Comparison of ENCODE assay signal across 21 cellular contexts in genomic region chr1:110049801-110050601, GRCh38. TPM values are rescaled to one million over a fixed set of nuclear protein-coding genes. Genes with fewer than 3 reads are reported as not detected.
DNase-seq lines count a peak whose midpoint lies in the region; ATAC-seq and TF ChIP-seq lines count a peak whose summit lies in the region.
"Had no signal": no experiment of that assay in that cellular context is flagged by ENCODE, and none has a peak within 500 bp of the region (broad histone marks: within the 10 kb centered on the region; RNA-seq: fewer than 3 reads in every experiment).

No MANE protein-coding gene starts in this region.

- peak in 1 of 2 donors; percentile 8 for ATAC-seq in lower lobe of right lung
- no peak for ATAC-seq in PC-3
- ATAC-seq in GM18870 (IDR thresholded peaks at IDR 0.05; ENCODE audit: unreplicated experiment) = no peak
- ATAC-seq: activated T-helper 17 cell treated with anti-CD3 and anti-CD28 coated beads, Interleukin-2, amount 50 U/mL, for 72 hours had no signal

- no peaks in the 10 kb centered on the region for H3F3A ChIP-seq in PC-3 (ENCODE audit: low read length, unreplicated experiment)

- no peak for TF ChIP-seq CTCF in right atrium auricular region (IDR thresholded peaks at IDR 0.05)
- TF ChIP-seq CTCF in WERI-Rb-1 (IDR thresholded peaks at IDR 0.05; ENCODE audit: low read depth, low read length) = no peak
- TF ChIP-seq CTCF in lower lobe of right lung (IDR thresholded peaks at IDR 0.05) = no peak
- no peak for TF ChIP-seq CTCF in PC-3 (conservative IDR thresholded peaks at IDR 0.05; ENCODE audit: low read depth, low read length)

- intact Hi-C loops in cardiac septum (cut with DNase I) = loop anchor here (5.0 kb wide), 1 partner anchor 137 kb away; no protein-coding TSS in a partner anchor
- intact Hi-C loops in lower lobe of right lung (cut with DNase I) = no loop called here
- intact Hi-C loops in PC-3 (cut with micrococcal nuclease) = no loop called here
- intact Hi-C loops in posterior vena cava (cut with DNase I) = no loop called here

- no peaks in the 10 kb centered on the region for H3K79me2 ChIP-seq in PC-3 (ENCODE audit: low read length)

- no peak overlapping the region for H3K27ac ChIP-seq in right atrium auricular region
- H3K27ac ChIP-seq in WERI-Rb-1 = peak overlapping the region; percentile 64
- H3K27ac ChIP-seq in lower lobe of right lung = peak overlapping the region; percentile 46
- H3K27ac ChIP-seq in PC-3 (ENCODE audit: low read length) = no peak overlapping the region

- H3K27me3 ChIP-seq in right atrium auricular region = no peaks in the 10 kb centered on the region
- H3K27me3 ChIP-seq in WERI-Rb-1 (ENCODE audit: insufficient read depth, low read depth, severe bottlenecking) = no peaks in the 10 kb centered on the region
- H3K27me3 ChIP-seq in lower lobe of right lung (ENCODE audit: low read depth) = no peaks in the 10 kb centered on the region
- H3K27me3 ChIP-seq in PC-3 (ENCODE audit: low read length) = no peaks in the 10 kb centered on the region
- H3K27me3 ChIP-seq: stomach had no signal

- peaks cover 0 to 23% of the 10 kb centered on the region in 2 donors for H3K4me1 ChIP-seq in right atrium auricular region
- peaks cover 12% of the 10 kb centered on the region for H3K4me1 ChIP-seq in lower lobe of right lung
- no peaks in the 10 kb centered on the region for H3K4me1 ChIP-seq in PC-3 (ENCODE audit: insufficient read depth, low read length)

- H3K4me3 ChIP-seq in right atrium auricular region (no peak overlapping the region), WERI-Rb-1 (ENCODE audit: low read depth, low read length) (no peak overlapping the region), lower lobe of right lung (no peak overlapping the region), PC-3 (ENCODE audit: low read length) (no peak overlapping the region)
- H3K4me3 ChIP-seq: stomach had no signal

- H3K9ac ChIP-seq in PC-3 (ENCODE audit: low read length) = no peak overlapping the region

- H2AFZ ChIP-seq in PC-3 (ENCODE audit: low read length) = no peak overlapping the region

- H3K4me2 ChIP-seq in PC-3 (ENCODE audit: low read length) = no peak overlapping the region

- no peaks in the 10 kb centered on the region for H3K9me2 ChIP-seq in PC-3 (replicated peaks; ENCODE audit: low read length)

- H3K36me3 ChIP-seq in right atrium auricular region (peaks cover 96% of the 10 kb centered on the region), WERI-Rb-1 (peaks cover 93% of the 10 kb centered on the region), lower lobe of right lung (peaks cover 100% of the 10 kb centered on the region), PC-3 (ENCODE audit: low read depth, low read length) (peaks cover 64% of the 10 kb centered on the region)

- BruUV-seq in PC-3 (replicated peaks; lab: Mats Ljungman, UMichigan) = no TSS peak

- POLR2A ChIA-PET in PC-3 (lab: Charles Lee; ENCODE audit: unreplicated experiment) = no interaction called here

- CTCF ChIA-PET in PC-3 (lab: Charles Lee) = no interaction called here

- no peaks in the 10 kb centered on the region for H3K9me3 ChIP-seq in right atrium auricular region
- no peaks in the 10 kb centered on the region for H3K9me3 ChIP-seq in WERI-Rb-1 (ENCODE audit: severe bottlenecking)
- H3K9me3 ChIP-seq in lower lobe of right lung = no peaks in the 10 kb centered on the region
- H3K9me3 ChIP-seq in PC-3 (ENCODE audit: low read length) = no peaks in the 10 kb centered on the region
- H3K9me3 ChIP-seq: stomach had no signal

- no peaks in the 10 kb centered on the region for H4K20me1 ChIP-seq in PC-3 (ENCODE audit: low read length)

- DNase-seq in cardiac septum (ENCODE audit: low spot score) (peak; percentile 55), right atrium auricular region (ENCODE audit: low spot score) (no peak), WERI-Rb-1 (peak; percentile 72), lower lobe of right lung (no peak), PC-3 (no peak), posterior vena cava (ENCODE audit: low spot score) (no peak)
- DNase-seq: activated CD4-positive, alpha-beta T cell treated with anti-CD3 and anti-CD28 coated beads, Interleukin-2, amount 50 U/mL, for 1 hour; cortex of kidney; Kasumi-1; kidney glomerular epithelial cell; naive thymus-derived CD8-positive, alpha-beta T cell; NCI-H1048; NCI-H2029 treated with DMSO at 0.1 percent for 48 hours; NCI-H446; NK-92 treated with Interleukin-12 subunit alpha and Interleukin-12 subunit beta, amount 100 ng/mL, for 24 hours; stimulated activated CD4-positive, alpha-beta T cell treated with anti-CD3 and anti-CD28 coated beads, Interleukin-15, amount 100 ng/mL, for 24 hours had no signal

RNA-seq across cellular contexts. Expression of gene STRIP1, which starts 15.6 kb away (rescaled TPM):
- total RNA-seq in cardiac septum = 23.8 TPM
- total RNA-seq in right atrium auricular region = 10 to 100 TPM; 14.6 to 19.1 TPM
- 36.5 TPM for total RNA-seq in lower lobe of right lung
- 41.4 and 44.3 TPM in 2 replicates for total RNA-seq in PC-3 (2014; rRNA removed)
- total RNA-seq in posterior vena cava = 10 to 100 TPM; 27.2 to 29.8 TPM

RNA-seq across cellular contexts. Expression of gene ALX3, which starts 20.5 kb away (rescaled TPM):
- total RNA-seq in cardiac septum = 0.22 TPM
- not detected for total RNA-seq in right atrium auricular region
- total RNA-seq in lower lobe of right lung = not detected
- total RNA-seq in PC-3 (2014; rRNA removed) = not detected in 2 replicates
- not detected for total RNA-seq in posterior vena cava
- total RNA-seq: activated T-helper 17 cell treated with anti-CD3 and anti-CD28 coated beads, Interleukin-2, amount 50 U/mL, for 72 hours; naive thymus-derived CD8-positive, alpha-beta T cell; osteoblast; stomach; ureter had no signal

Comparison
In these comparisons a context has a peak if more than half of its experiments do, and no peak if none do; other contexts are left out.
1. DNase-seq: peak in cardiac septum (single experiment) and WERI-Rb-1 (single experiment); none in right atrium auricular region (single experiment), lower lobe of right lung (single experiment), PC-3 (single experiment) and posterior vena cava (single experiment).
2. H3K27ac ChIP-seq: peak in WERI-Rb-1 (single experiment) and lower lobe of right lung (single experiment); none in right atrium auricular region (0 of 2) and PC-3 (single experiment).